7 cellular contexts compared by ENCODE assay signal in the genomic region with DNA sequence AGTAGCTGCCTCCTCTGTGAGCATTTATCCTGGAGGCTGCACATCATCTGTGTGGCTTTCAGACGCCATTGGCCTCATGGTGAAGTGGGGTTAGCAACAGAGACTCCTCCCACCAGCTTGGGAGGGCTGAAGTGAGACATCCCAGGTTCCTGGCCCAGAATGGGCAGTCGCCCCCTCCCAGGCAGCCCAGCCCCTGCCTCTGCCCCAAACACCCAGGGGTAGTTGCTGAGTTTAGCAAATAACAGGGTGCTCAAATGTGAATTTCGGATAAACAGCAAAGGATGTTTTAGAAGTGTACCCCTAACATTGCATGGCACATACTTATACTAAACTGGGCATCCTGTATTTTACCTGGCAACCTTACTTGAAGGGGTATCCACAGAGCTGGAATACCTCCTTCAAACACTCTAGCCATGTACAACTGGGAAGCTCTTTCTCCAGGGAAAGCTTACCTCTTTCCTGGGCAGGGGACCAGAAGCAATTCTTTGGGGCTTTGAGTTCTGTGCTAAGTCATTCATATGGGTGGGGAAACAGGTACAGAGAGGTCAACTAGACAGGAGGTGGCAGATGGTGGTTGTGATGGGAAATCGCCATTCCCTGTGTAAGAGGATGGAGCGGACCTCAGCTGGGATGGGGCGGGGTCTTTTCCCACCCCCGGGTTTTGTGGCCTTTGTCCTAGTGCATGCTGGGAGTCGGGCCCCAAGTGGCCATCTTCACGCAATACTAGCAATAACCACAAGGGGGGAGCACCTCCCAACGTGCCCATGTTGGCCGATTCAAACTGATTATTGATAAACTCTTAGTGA. TPM values are rescaled to one million over a fixed set of nuclear protein-coding genes. Genes with fewer than 3 reads are reported as not detected.
A peak's percentile ranks its signal among the peaks of the same experiment; 100 is the strongest.
DNase-seq lines count a peak whose midpoint lies in the region; TF ChIP-seq lines count a peak whose summit lies in the region.

No MANE protein-coding gene starts in this region.

- TF ChIP-seq POLR2A in sigmoid colon (IDR thresholded peaks at IDR 0.05) = no peak

- H3K36me3 ChIP-seq in KMS-11 (ENCODE audit: insufficient read depth) = no peaks in the 10 kb centered on the region
- H3K36me3 ChIP-seq in ascending aorta = no peaks in the 10 kb centered on the region
- no peaks in the 10 kb centered on the region for H3K36me3 ChIP-seq in iPS-20b (ENCODE audit: insufficient read depth, low read depth, low read length)
- no peaks in the 10 kb centered on the region for H3K36me3 ChIP-seq in sigmoid colon

- TF ChIP-seq CTCF in GM10266 (IDR thresholded peaks at IDR 0.05; ENCODE audit: control insufficient read depth, insufficient read depth, low read depth, missing control alignments) (peak; percentile 75), KMS-11 (conservative IDR thresholded peaks at IDR 0.05; ENCODE audit: low read depth, low read length) (peak; percentile 80; the same call in 1 of the 2 replicates), ascending aorta (IDR thresholded peaks at IDR 0.05) (peak; percentile 34 to 59 (median 46)), sigmoid colon (IDR thresholded peaks at IDR 0.05) (peak in 2 of 4 experiments; percentile 39 to 60)

- no peak overlapping the region for H3K4me3 ChIP-seq in KMS-11 (IDR thresholded peaks at IDR 0.05; ENCODE audit: insufficient read depth, low read depth, low read length)
- no peak overlapping the region for H3K4me3 ChIP-seq in ascending aorta
- H3K4me3 ChIP-seq in iPS-20b (ENCODE audit: low read length) = peak overlapping the region; percentile 54
- no peak overlapping the region for H3K4me3 ChIP-seq in sigmoid colon

- DNase-seq in GM10266 (ENCODE audit: extremely low spot score) (peak; percentile 83), SK-MEL-5 (ENCODE audit: low read depth, low spot score) (peak; percentile 82), ascending aorta (ENCODE audit: low spot score in 2 of 2) (no peak), sigmoid colon (no peak)
- DNase-seq in stimulated activated CD4-positive, alpha-beta T cell treated with anti-CD3 and anti-CD28 coated beads, Interleukin-1b, Interleukin-23, amount 100 ng/mL, for 48 hours = peak; percentile 62

- TF ChIP-seq EP300 in sigmoid colon (IDR thresholded peaks at IDR 0.05) = no peak

- H3K27me3 ChIP-seq in KMS-11 (ENCODE audit: insufficient read depth, low read depth) (peaks cover 34% of the 10 kb centered on the region), ascending aorta (no peaks in the 10 kb centered on the region), iPS-20b (ENCODE audit: insufficient read depth, low read length) (no peaks in the 10 kb centered on the region), sigmoid colon (peaks cover 0 to 23% (median 7%) of the 10 kb centered on the region in 3 donors)

- peak overlapping the region; percentile 31; the same call in 1 of the 2 replicates for H3K4me2 ChIP-seq in KMS-11

- H3K9ac ChIP-seq in KMS-11 (no peak overlapping the region), iPS-20b (ENCODE audit: low read depth, low read length) (peak overlapping the region; percentile 24; the same call in 1 of the 2 replicates)

- H3K4me1 ChIP-seq in KMS-11 (ENCODE audit: low read depth, poor library complexity, severe bottlenecking) (peaks cover 35% of the 10 kb centered on the region), ascending aorta (no peaks in the 10 kb centered on the region), iPS-20b (ENCODE audit: insufficient read depth, low read length) (peaks cover 5% of the 10 kb centered on the region; the same call in 1 of the 2 replicates), sigmoid colon (no peaks in the 10 kb centered on the region)

- in situ Hi-C loops in SK-MEL-5 (cut with HindIII; ENCODE audit: low pct_unique_long_range_greater_than_20kb, low sequenced_read_pairs) = no loop called here

- no peaks in the 10 kb centered on the region for H3K9me3 ChIP-seq in ascending aorta
- H3K9me3 ChIP-seq in iPS-20b (ENCODE audit: insufficient read depth, low read depth, low read length) = no peaks in the 10 kb centered on the region
- no peaks in the 10 kb centered on the region for H3K9me3 ChIP-seq in sigmoid colon

- H3K79me2 ChIP-seq in KMS-11 (ENCODE audit: insufficient read depth, low read depth) = no peaks in the 10 kb centered on the region

- H3K27ac ChIP-seq in KMS-11 (no peak overlapping the region), ascending aorta (no peak overlapping the region), iPS-20b (ENCODE audit: low read length) (peak overlapping the region; percentile 6), sigmoid colon (no peak overlapping the region)

- peak overlapping the region; percentile 4; the same call in 1 of the 2 replicates for H2AFZ ChIP-seq in KMS-11 (ENCODE audit: low read depth)

- WGBS in sigmoid colon, 2 donors = 17 to 25% methylated on average over 11 of the region's 11 CpGs

- H4K20me1 ChIP-seq in KMS-11 (ENCODE audit: insufficient read depth) = no peaks in the 10 kb centered on the region

- intact Hi-C loops in ascending aorta (cut with DNase I) = no loop called here
- intact Hi-C loops in sigmoid colon (cut with DNase I) = no loop called here

RNA-seq across cellular contexts. Expression of a gene that starts 19.3 kb away (rescaled TPM):
- total RNA-seq in SK-MEL-5 (2014; rRNA removed; shearing (Covaris generic)) = 83.1 and 92.2 TPM in 2 replicates
- polyA plus RNA-seq in SK-MEL-5 (2015; cell fraction: cytosol; rRNA removed) = 60.5 and 77.8 TPM in 2 replicates
- polyA plus RNA-seq in SK-MEL-5 (2015; cell fraction: nucleus; rRNA removed) = 8.7 and 19.9 TPM in 2 replicates
- total RNA-seq in ascending aorta = 4.5 TPM
- 1 to 10 TPM; 2.9 to 7.1 (median 4.8) TPM for total RNA-seq in sigmoid colon
- 10 to 100 TPM; 21.0 to 38.5 (median 31.2) TPM for polyA plus RNA-seq in sigmoid colon

RNA-seq across cellular contexts. Expression of a gene that starts 27.0 kb away (rescaled TPM):
- total RNA-seq in SK-MEL-5 (2014; rRNA removed; shearing (Covaris generic)) = not detected in 2 replicates
- polyA plus RNA-seq in SK-MEL-5 (2015; cell fraction: cytosol; rRNA removed) = not detected in 2 replicates
- not detected in 2 replicates for polyA plus RNA-seq in SK-MEL-5 (2015; cell fraction: nucleus; rRNA removed)
- total RNA-seq in ascending aorta (not detected), sigmoid colon (not detected)
- under 1 TPM in 1 of 3 donors, not detected in 2; 0.23 TPM for polyA plus RNA-seq in sigmoid colon

RNA-seq across cellular contexts. Expression of a gene that starts 48.0 kb away (rescaled TPM):
- total RNA-seq in SK-MEL-5 (2014; rRNA removed; shearing (Covaris generic)) = 4.0 and 7.4 TPM in 2 replicates
- polyA plus RNA-seq in SK-MEL-5 (2015; cell fraction: cytosol; rRNA removed) = 11.0 and 18.4 TPM in 2 replicates
- 12.7 and 30.4 TPM in 2 replicates for polyA plus RNA-seq in SK-MEL-5 (2015; cell fraction: nucleus; rRNA removed)
- total RNA-seq in ascending aorta (3.0 TPM), sigmoid colon (10 to 100 TPM in 2 of 4 donors, 1 to 10 TPM in 2; 4.7 to 12.1 (median 7.8) TPM)
- 1 to 10 TPM; 2.4 to 6.3 (median 5.5) TPM for polyA plus RNA-seq in sigmoid colon

RNA-seq across cellular contexts. Expression of a gene that starts 57.6 kb away (rescaled TPM):
- 12.2 and 14.2 TPM in 2 replicates for total RNA-seq in SK-MEL-5 (2014; rRNA removed; shearing (Covaris generic))
- 17.1 and 23.9 TPM in 2 replicates for polyA plus RNA-seq in SK-MEL-5 (2015; cell fraction: cytosol; rRNA removed)
- 102 and 175 TPM in 2 replicates for polyA plus RNA-seq in SK-MEL-5 (2015; cell fraction: nucleus; rRNA removed)
- 6.7 TPM for total RNA-seq in ascending aorta
- total RNA-seq in sigmoid colon = 10 to 100 TPM; 12.2 to 21.6 (median 13.0) TPM
- polyA plus RNA-seq in sigmoid colon = 1 to 10 TPM in 2 of 3 donors, under 1 TPM in 1; 0.92 to 7.1 (median 1.8) TPM

Comparison
In these comparisons a context has a peak if more than half of its experiments do, and no peak if none do; other contexts are left out.
1. DNase-seq: peak in GM10266 (single experiment), SK-MEL-5 (single experiment) and stimulated activated CD4-positive, alpha-beta T cell treated with anti-CD3 and anti-CD28 coated beads, Interleukin-1b, Interleukin-23, amount 100 ng/mL, for 48 hours (single experiment); none in ascending aorta (0 of 2) and sigmoid colon (single experiment).
2. RNA of a gene that starts 19.3 kb away (total RNA-seq): 83.1 to 92.2 TPM in SK-MEL-5; 2.9 to 7.1 TPM in sigmoid colon and 4.5 TPM in ascending aorta (single experiment); every median in the first group is over 10 times any median in the second.